14 cellular contexts compared by ENCODE assay signal in the genomic region with DNA sequence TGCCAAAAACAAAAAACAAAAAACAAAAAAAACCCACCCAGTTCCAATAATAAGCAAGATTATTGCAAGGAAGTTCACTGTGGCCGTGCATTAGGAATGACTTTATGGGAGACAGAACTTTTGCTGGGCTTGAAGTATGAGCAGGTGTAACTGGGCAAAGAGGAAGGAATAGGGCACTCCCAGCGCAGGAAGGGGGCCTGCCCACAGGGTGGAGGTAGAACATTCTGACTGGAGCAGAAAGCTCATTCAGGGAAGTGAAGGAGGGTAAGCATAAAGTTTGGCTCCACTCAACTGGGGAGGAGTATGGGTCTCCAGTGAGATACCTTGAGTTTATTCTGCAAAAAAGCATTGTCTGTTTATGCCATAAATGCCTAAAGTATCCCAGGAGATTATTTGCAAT. TPM values are rescaled to one million over a fixed set of nuclear protein-coding genes. Genes with fewer than 3 reads are reported as not detected.
A peak's percentile ranks its signal among the peaks of the same experiment; 100 is the strongest.
DNase-seq lines count a peak whose midpoint lies in the region; ATAC-seq and TF ChIP-seq lines count a peak whose summit lies in the region.
"Had no signal": no experiment of that assay in that cellular context is flagged by ENCODE, and none has a peak within 500 bp of the region (broad histone marks: within the 10 kb centered on the region; RNA-seq: fewer than 3 reads in every experiment).

No MANE protein-coding gene starts in this region.

- H3K9me3 ChIP-seq in breast epithelium, result no peaks in the 10 kb centered on the region
- no peaks in the 10 kb centered on the region for H3K9me3 ChIP-seq in transverse colon
- H3K9me3 ChIP-seq: BLaER1 had no signal

- H3K36me3 Mint-ChIP-seq in MCF 10A (ENCODE audit: insufficient read depth, unreplicated experiment) (no peaks in the 10 kb centered on the region), endothelial cell (ENCODE audit: low read depth, unreplicated experiment) (no peaks in the 10 kb centered on the region)
- no peaks in the 10 kb centered on the region for H3K36me3 Mint-ChIP-seq in activated naive CD8-positive, alpha-beta T cell treated with anti-CD3 and anti-CD28 coated beads, Interleukin-2, amount 50 U/mL, for 24 hours (ENCODE audit: low read depth)

- H3K36me3 ChIP-seq in breast epithelium (no peaks in the 10 kb centered on the region), transverse colon (no peaks in the 10 kb centered on the region)
- H3K36me3 ChIP-seq: BLaER1 had no signal

- H3K27me3 ChIP-seq in breast epithelium, result no peaks in the 10 kb centered on the region
- peaks cover 2% of the 10 kb centered on the region for H3K27me3 ChIP-seq in transverse colon
- H3K27me3 ChIP-seq: BLaER1 had no signal

- no peak for ATAC-seq in activated naive CD8-positive, alpha-beta T cell treated with anti-CD3 and anti-CD28 coated beads, Interleukin-2, amount 50 U/mL, for 24 hours

- H3K4me3 Mint-ChIP-seq in MCF 10A (ENCODE audit: unreplicated experiment) (no peak overlapping the region), endothelial cell (ENCODE audit: unreplicated experiment) (no peak overlapping the region)
- no peak overlapping the region for H3K4me3 Mint-ChIP-seq in activated naive CD8-positive, alpha-beta T cell treated with anti-CD3 and anti-CD28 coated beads, Interleukin-2, amount 50 U/mL, for 24 hours

- H3K4me1 Mint-ChIP-seq in MCF 10A (ENCODE audit: insufficient read depth, unreplicated experiment), result no peaks in the 10 kb centered on the region
- H3K4me1 Mint-ChIP-seq in endothelial cell (ENCODE audit: unreplicated experiment), result peaks cover 14% of the 10 kb centered on the region
- H3K4me1 Mint-ChIP-seq in activated naive CD8-positive, alpha-beta T cell treated with anti-CD3 and anti-CD28 coated beads, Interleukin-2, amount 50 U/mL, for 24 hours, result no peaks in the 10 kb centered on the region

- BruUV-seq in MCF 10A (replicated peaks; lab: Mats Ljungman, UMichigan), result no TSS peak

- POLR2A ChIA-PET in MCF 10A (lab: Yijun Ruan, JAX), result no interaction called here

- CTCF ChIA-PET in MCF 10A (lab: Yijun Ruan, JAX), result no interaction called here

- H3K4me1 ChIP-seq in breast epithelium, result no peaks in the 10 kb centered on the region
- no peaks in the 10 kb centered on the region for H3K4me1 ChIP-seq in transverse colon
- H3K4me1 ChIP-seq: BLaER1 had no signal

- H3K27ac ChIP-seq in breast epithelium (no peak overlapping the region), transverse colon (no peak overlapping the region)
- H3K27ac ChIP-seq: BLaER1, coronary artery, HL-60 had no signal

- intact Hi-C loops in MCF 10A (cut with micrococcal nuclease) (loop anchor here (5.0 kb wide), 1 partner anchor 158 kb away; no protein-coding TSS in a partner anchor), breast epithelium (cut with DNase I; ENCODE audit: low total_unique reads) (no loop called here), transverse colon (cut with DNase I; ENCODE audit: low total_unique reads) (loop anchor here (10.0 kb wide), 1 partner anchor 161 kb away; no protein-coding TSS in a partner anchor)

- peaks cover 38% of the 10 kb centered on the region for H3K27me3 Mint-ChIP-seq in MCF 10A (ENCODE audit: insufficient read depth, unreplicated experiment)
- H3K27me3 Mint-ChIP-seq in endothelial cell (ENCODE audit: unreplicated experiment), result peaks cover 3% of the 10 kb centered on the region
- peaks cover 7% of the 10 kb centered on the region for H3K27me3 Mint-ChIP-seq in activated naive CD8-positive, alpha-beta T cell treated with anti-CD3 and anti-CD28 coated beads, Interleukin-2, amount 50 U/mL, for 24 hours

- in situ Hi-C loops in transverse colon (cut with MboI; ENCODE audit: low pct_ligation_motif_present in 1 of 4, low pct_unique_long_range_greater_than_20kb in 1 of 4, low sequenced_read_pairs in 3 of 4), result loop anchor here in 1 of 4 donors (25.0 kb wide), 1 partner anchor 323 kb away; no protein-coding TSS in a partner anchor

- no peak overlapping the region for H3K4me3 ChIP-seq in breast epithelium
- H3K4me3 ChIP-seq in transverse colon, result no peak overlapping the region
- H3K4me3 ChIP-seq: BLaER1, coronary artery had no signal

- no peak overlapping the region for H3K27ac Mint-ChIP-seq in MCF 10A (ENCODE audit: low read depth, unreplicated experiment)
- no peak overlapping the region for H3K27ac Mint-ChIP-seq in endothelial cell (ENCODE audit: unreplicated experiment)
- no peak overlapping the region for H3K27ac Mint-ChIP-seq in activated naive CD8-positive, alpha-beta T cell treated with anti-CD3 and anti-CD28 coated beads, Interleukin-2, amount 50 U/mL, for 24 hours

- H3K9me3 Mint-ChIP-seq in MCF 10A (ENCODE audit: unreplicated experiment), result no peaks in the 10 kb centered on the region
- no peaks in the 10 kb centered on the region for H3K9me3 Mint-ChIP-seq in endothelial cell (ENCODE audit: unreplicated experiment)
- no peaks in the 10 kb centered on the region for H3K9me3 Mint-ChIP-seq in activated naive CD8-positive, alpha-beta T cell treated with anti-CD3 and anti-CD28 coated beads, Interleukin-2, amount 50 U/mL, for 24 hours

- 35 to 38% methylated on average over 2 of the region's 2 CpGs for WGBS in transverse colon (ENCODE audit: low coverage in 1 of 2), 2 donors

- TF ChIP-seq EP300 in transverse colon (IDR thresholded peaks at IDR 0.05; ENCODE audit: low read depth), result no peak

- TF ChIP-seq POLR2A in breast epithelium (IDR thresholded peaks at IDR 0.05), result no peak
- TF ChIP-seq POLR2A in transverse colon (IDR thresholded peaks at IDR 0.05), result no peak

- TF ChIP-seq CTCF in MCF 10A (IDR thresholded peaks at IDR 0.05; ENCODE audit: unreplicated experiment) (no peak), breast epithelium (IDR thresholded peaks at IDR 0.05) (no peak), endothelial cell (IDR thresholded peaks at IDR 0.05; ENCODE audit: unreplicated experiment) (no peak), transverse colon (IDR thresholded peaks at IDR 0.05) (no peak)

- DNase-seq in MCF 10A (ENCODE audit: unreplicated experiment), result peak; percentile 13
- DNase-seq in breast epithelium (ENCODE audit: low spot score in 2 of 2), result no peak
- DNase-seq in NCI-H526 treated with DMSO at 0.1 percent for 48 hours (lab: John Stamatoyannopoulos, UW), result peak; percentile 6
- DNase-seq in endothelial cell (ENCODE audit: low spot score), result peak; percentile 8
- peak; percentile 17 for DNase-seq in transverse colon
- DNase-seq in activated T-cell treated with anti-CD3 and anti-CD28 coated beads, Interleukin-2, amount 50 U/mL, for 1 hour, result no peak
- DNase-seq in HCEC 1CT, result no peak
- no peak for DNase-seq in activated naive CD8-positive, alpha-beta T cell treated with anti-CD3 and anti-CD28 coated beads, Interleukin-2, amount 50 U/mL, for 24 hours
- DNase-seq: activated CD4-positive, CD25-positive, alpha-beta regulatory T cell treated with anti-CD3 and anti-CD28 coated beads, Interleukin-2, amount 50 U/mL, for 72 hours; activated naive CD4-positive, alpha-beta T cell treated with Interleukin-2 at 50 U/mL for 16 hours; NCI-H146 had no signal

RNA-seq across cellular contexts. Expression of gene WIPF3, which starts 42.1 kb away (rescaled TPM):
- total RNA-seq in MCF 10A (2022) (not detected in 2 replicates), breast epithelium (1 to 10 TPM in 1 of 3 donors, under 1 TPM in 2; 0.16 to 3.2 (median 0.66) TPM), endothelial cell (ENCODE audit: unreplicated experiment) (1.5 TPM), transverse colon (1 to 10 TPM in 1 of 4 donors, under 1 TPM in 1, not detected in 2; 0.41 to 3.7 TPM)

Comparison
In these comparisons a context has a peak if more than half of its experiments do, and no peak if none do; other contexts are left out.
1. DNase-seq: peak in MCF 10A (single experiment), NCI-H526 treated with DMSO at 0.1 percent for 48 hours (single experiment), endothelial cell (single experiment) and transverse colon (single experiment); none in breast epithelium (0 of 2), activated T-cell treated with anti-CD3 and anti-CD28 coated beads, Interleukin-2, amount 50 U/mL, for 1 hour (single experiment), HCEC 1CT (single experiment) and activated naive CD8-positive, alpha-beta T cell treated with anti-CD3 and anti-CD28 coated beads, Interleukin-2, amount 50 U/mL, for 24 hours (single experiment).